In genomic region chr10:22629126-22629525, GRCh38 we compare ENCODE assay signal across 17 cellular contexts.
DNase-seq lines count a peak whose midpoint lies in the region; FAIRE-seq and TF ChIP-seq lines count a peak whose summit lies in the region.
"Had no signal": no experiment of that assay in that cellular context is flagged by ENCODE, and none has a peak within 500 bp of the region (broad histone marks: within the 10 kb centered on the region; RNA-seq: fewer than 3 reads in every experiment).

No MANE protein-coding gene starts in this region.

- peaks cover 93% of the 10 kb centered on the region for H3K4me1 Mint-ChIP-seq in activated naive CD4-positive, alpha-beta T cell treated with anti-CD3 and anti-CD28 coated beads, Interleukin-2, amount 10 ng/mL, durations not matched to agents 7 days and 5 days
- peaks cover 54 to 57% of the 10 kb centered on the region in 2 experiments for H3K4me1 Mint-ChIP-seq in H9

- no peak overlapping the region for H3K9ac ChIP-seq in H9 (ENCODE audit: extremely low read depth, insufficient read length, low read length)

- H3K27ac ChIP-seq in effector memory CD4-positive, alpha-beta T cell (ENCODE audit: insufficient read depth, low read length, poor library complexity, severe bottlenecking): peak overlapping the region; percentile 76
- H3K27ac ChIP-seq in transverse colon (peak overlapping the region; percentile 52 to 71 (median 58)), H9 (ENCODE audit: insufficient read length, low read depth, low read length) (no peak overlapping the region)
- H3K27ac ChIP-seq: SK-N-MC had no signal

- no peak overlapping the region for H2BK12ac ChIP-seq in H9 (ENCODE audit: insufficient read length, low read depth, low read length)

- no peak for TF ChIP-seq EP300 in transverse colon (IDR thresholded peaks at IDR 0.05; ENCODE audit: low read depth)

- WGBS in transverse colon (ENCODE audit: low coverage in 1 of 2), 2 donors: 66 to 75% methylated on average over 2 of the region's 2 CpGs
- WGBS in H9 (ENCODE audit: extremely low coverage, insufficient read length, low lambda C conversion rate): no CpG with 5 or more reads among the region's 2 CpGs

- CTCF ChIA-PET in activated naive CD4-positive, alpha-beta T cell treated with anti-CD3 and anti-CD28 coated beads, Interleukin-2, amount 10 ng/mL, durations not matched to agents 7 days and 5 days (lab: Charles Lee): interaction anchor here (1.0 to 1.6 kb wide), 2 partner anchors 18 to 68 kb away, joined by 3 to 5 read pairs; no protein-coding TSS in a partner anchor

- H2AK5ac ChIP-seq in H9 (ENCODE audit: insufficient read length, low read length): no peak overlapping the region

- H3K4ac ChIP-seq in H9 (ENCODE audit: low read depth, low read length): no peak overlapping the region

- H3K18ac ChIP-seq in H9 (ENCODE audit: insufficient read length, low read depth, low read length): no peak overlapping the region

- H4K5ac ChIP-seq in H9 (ENCODE audit: insufficient read length, low read depth, low read length): no peak overlapping the region

- H4K91ac ChIP-seq in H9 (ENCODE audit: insufficient read length, low read depth, low read length): no peak overlapping the region

- no peaks in the 10 kb centered on the region for H3K23me2 ChIP-seq in H9 (ENCODE audit: insufficient read length, low read depth, low read length, poor library complexity, severe bottlenecking)

- intact Hi-C loops in transverse colon (cut with DNase I; ENCODE audit: low total_unique reads): no loop called here

- DNase-seq in activated naive CD4-positive, alpha-beta T cell treated with anti-CD3 and anti-CD28 coated beads, Interleukin-2, amount 10 ng/mL, durations not matched to agents 7 days and 5 days: no peak
- DNase-seq in activated naive CD4-positive, alpha-beta T cell treated with Interleukin-2 at 50 U/mL for 16 hours: no peak
- DNase-seq in RCC 7860 (ENCODE audit: low spot score) (peak; percentile 41), transverse colon (no peak), SK-N-DZ (ENCODE audit: low spot score) (no peak), H9 (no peak), cerebellar nuclear complex (lab: John Stamatoyannopoulos, UW) (no peak)
- no peak for DNase-seq in effector memory CD4-positive, alpha-beta T cell
- DNase-seq: AML-193, GF-D8, NCI-H146, NCI-H774, right lobe of liver had no signal

- H3K4me2 ChIP-seq in H9 (ENCODE audit: insufficient read depth, insufficient read length, low read length): no peak overlapping the region

- H3K56ac ChIP-seq in H9 (ENCODE audit: insufficient read length, low read depth, low read length): no peak overlapping the region

- no peak overlapping the region for H2BK15ac ChIP-seq in H9 (ENCODE audit: low read depth, low read length)

- no peak overlapping the region for H2BK5ac ChIP-seq in H9 (ENCODE audit: insufficient read length, low read length)

- H4K20me1 ChIP-seq in H9 (ENCODE audit: control insufficient read depth, insufficient read depth, insufficient read length): no peaks in the 10 kb centered on the region

- peaks cover 17% of the 10 kb centered on the region for H3K36me3 Mint-ChIP-seq in activated naive CD4-positive, alpha-beta T cell treated with anti-CD3 and anti-CD28 coated beads, Interleukin-2, amount 10 ng/mL, durations not matched to agents 7 days and 5 days
- no peaks in the 10 kb centered on the region; a peak in 1 of 7 replicates for H3K36me3 Mint-ChIP-seq in H9 (ENCODE audit: insufficient read depth in 1 of 3, low read depth in 3 of 3)
- H3K36me3 Mint-ChIP-seq: brain had no signal

- TF ChIP-seq CTCF in transverse colon (IDR thresholded peaks at IDR 0.05) (no peak), H9 (conservative IDR thresholded peaks at IDR 0.05) (no peak)

- no peaks in the 10 kb centered on the region for H3K36me3 ChIP-seq in effector memory CD4-positive, alpha-beta T cell (ENCODE audit: control insufficient read depth, insufficient read depth, low read length)
- no peaks in the 10 kb centered on the region for H3K36me3 ChIP-seq in transverse colon
- H3K36me3 ChIP-seq: right lobe of liver, tibial nerve had no signal

- no peak overlapping the region for H3K23ac ChIP-seq in H9 (ENCODE audit: insufficient read length, low read depth, low read length)

- no peak overlapping the region for H3K4me3 Mint-ChIP-seq in activated naive CD4-positive, alpha-beta T cell treated with anti-CD3 and anti-CD28 coated beads, Interleukin-2, amount 10 ng/mL, durations not matched to agents 7 days and 5 days
- H3K4me3 Mint-ChIP-seq in H9: no peak overlapping the region
- H3K4me3 Mint-ChIP-seq: brain had no signal

- no peaks in the 10 kb centered on the region for H3K9me3 Mint-ChIP-seq in activated naive CD4-positive, alpha-beta T cell treated with anti-CD3 and anti-CD28 coated beads, Interleukin-2, amount 10 ng/mL, durations not matched to agents 7 days and 5 days
- H3K9me3 Mint-ChIP-seq in H9: no peaks in the 10 kb centered on the region; a peak in 1 of 5 replicates
- H3K9me3 Mint-ChIP-seq: brain had no signal

- H3K4me3 ChIP-seq in effector memory CD4-positive, alpha-beta T cell (ENCODE audit: insufficient read depth, low read depth, low read length, poor library complexity, severe bottlenecking): no peak overlapping the region
- H3K4me3 ChIP-seq in transverse colon: no peak overlapping the region
- H3K4me3 ChIP-seq: right lobe of liver, SK-N-MC, tibial nerve had no signal

- in situ Hi-C loops in transverse colon (cut with MboI; ENCODE audit: low pct_ligation_motif_present in 1 of 4, low pct_unique_long_range_greater_than_20kb in 1 of 4, low sequenced_read_pairs in 3 of 4): no loop called here

- no peak for TF ChIP-seq POLR2A in transverse colon (IDR thresholded peaks at IDR 0.05)

- no peaks in the 10 kb centered on the region for H3K27me3 Mint-ChIP-seq in activated naive CD4-positive, alpha-beta T cell treated with anti-CD3 and anti-CD28 coated beads, Interleukin-2, amount 10 ng/mL, durations not matched to agents 7 days and 5 days
- H3K27me3 Mint-ChIP-seq in H9 (ENCODE audit: low read depth): no peaks in the 10 kb centered on the region
- H3K27me3 Mint-ChIP-seq: brain had no signal

- no peak overlapping the region for H2BK120ac ChIP-seq in H9 (ENCODE audit: low read depth, low read length, poor library complexity, severe bottlenecking)

- no peaks in the 10 kb centered on the region for H3K9me3 ChIP-seq in effector memory CD4-positive, alpha-beta T cell (ENCODE audit: control insufficient read depth, low read length)
- no peaks in the 10 kb centered on the region for H3K9me3 ChIP-seq in transverse colon
- H3K9me3 ChIP-seq in H9 (ENCODE audit: control insufficient read depth, low read depth, low read length): no peaks in the 10 kb centered on the region
- H3K9me3 ChIP-seq: right lobe of liver, tibial nerve had no signal

- H3K79me1 ChIP-seq in H9 (ENCODE audit: insufficient read depth, low read depth, low read length, poor library complexity, severe bottlenecking): peaks cover 4% of the 10 kb centered on the region

- H3K27ac Mint-ChIP-seq in activated naive CD4-positive, alpha-beta T cell treated with anti-CD3 and anti-CD28 coated beads, Interleukin-2, amount 10 ng/mL, durations not matched to agents 7 days and 5 days: peak overlapping the region; percentile 70
- H3K27ac Mint-ChIP-seq in H9: no peak overlapping the region
- H3K27ac Mint-ChIP-seq: brain had no signal

- H3K4me1 ChIP-seq in effector memory CD4-positive, alpha-beta T cell (ENCODE audit: control insufficient read depth, insufficient read depth, low read length, poor library complexity, severe bottlenecking): peaks cover 69% of the 10 kb centered on the region
- H3K4me1 ChIP-seq in transverse colon (peaks cover 8 to 26% (median 10%) of the 10 kb centered on the region in 4 donors), H9 (ENCODE audit: insufficient read depth, low read length) (peaks cover 13% of the 10 kb centered on the region; the same call in 1 of the 2 replicates)

- no peak overlapping the region for H3K14ac ChIP-seq in H9 (ENCODE audit: insufficient read depth, low read length)

- no peak overlapping the region for H2BK20ac ChIP-seq in H9 (ENCODE audit: low read depth, low read length, poor library complexity, severe bottlenecking)

- peaks cover 13% of the 10 kb centered on the region; the same call in 1 of the 2 replicates for H3K79me2 ChIP-seq in H9 (ENCODE audit: insufficient read depth, low read length)

- no peak overlapping the region for H2AFZ ChIP-seq in H9 (ENCODE audit: low read length)

- no peaks in the 10 kb centered on the region for H3K27me3 ChIP-seq in effector memory CD4-positive, alpha-beta T cell (replicated peaks; ENCODE audit: control insufficient read depth, insufficient read depth, low read length, poor library complexity, severe bottlenecking)
- H3K27me3 ChIP-seq in transverse colon: no peaks in the 10 kb centered on the region
- no peaks in the 10 kb centered on the region for H3K27me3 ChIP-seq in H9 (ENCODE audit: insufficient read depth, low read length)
- H3K27me3 ChIP-seq: right lobe of liver, tibial nerve had no signal

- no peak overlapping the region for H4K8ac ChIP-seq in H9 (replicated peaks; ENCODE audit: insufficient read length, low read depth, low read length)

- H3T11ph ChIP-seq in H9 (ENCODE audit: low read length): no peak overlapping the region

- peak; percentile 95 for FAIRE-seq in RCC 7860 (lab: Jason Lieb, UNC)
- FAIRE-seq: HTR-8/SVneo had no signal
